ENCODE assay signal across 8 cellular contexts in genomic region chr21:46253610-46254124, GRCh38. TPM values are rescaled to one million over a fixed set of nuclear protein-coding genes. Genes with fewer than 3 reads are reported as not detected.
DNase-seq lines count a peak whose midpoint lies in the region; ATAC-seq, FAIRE-seq and TF ChIP-seq lines count a peak whose summit lies in the region.

No MANE protein-coding gene starts in this region.

- no peaks in the 10 kb centered on the region for H3K4me1 ChIP-seq in small intestine (ENCODE audit: control insufficient read depth in 2 of 2, insufficient read depth in 1 of 2, low read depth in 1 of 2, low read length in 1 of 2)
- no peaks in the 10 kb centered on the region for H3K4me1 ChIP-seq in ascending aorta

- no peak overlapping the region for H3K4me3 ChIP-seq in small intestine (ENCODE audit: low read depth in 1 of 2, low read length in 2 of 2)
- H3K4me3 ChIP-seq in ascending aorta = no peak overlapping the region

- no TSS peak for BruUV-seq in MCF 10A (replicated peaks; lab: Mats Ljungman, UMichigan)

- POLR2A ChIA-PET in MCF 10A (lab: Yijun Ruan, JAX) = interaction anchor here (1.2 to 2.3 kb wide), 2 partner anchors 22 to 26 kb away, joined by 3 to 7 read pairs; partner anchors contain the start of gene LSS

- peak overlapping the region; percentile 95 for H3K27ac Mint-ChIP-seq in activated T-helper 1 cell treated with anti-CD3 and anti-CD28 coated beads, Interleukin-12 subunit alpha, Interleukin-12 subunit beta, Interleukin-2, Interleukin-4 antibody, amounts not matched to agents 30 ng/mL and 10 ng/mL and 1 ng/mL, durations not matched to agents 14 hours and 24 hours and 36 hours
- H3K27ac Mint-ChIP-seq in MCF 10A (ENCODE audit: low read depth, unreplicated experiment) = no peak overlapping the region

- H3K36me3 ChIP-seq in small intestine (ENCODE audit: control insufficient read depth in 2 of 2, insufficient read depth in 2 of 2, low read length in 2 of 2) = peaks cover 23 to 36% of the 10 kb centered on the region in 2 donors
- peaks cover 71 to 92% of the 10 kb centered on the region in 2 donors for H3K36me3 ChIP-seq in ascending aorta

- H3K27me3 ChIP-seq in small intestine (ENCODE audit: control insufficient read depth in 2 of 2, insufficient read depth in 2 of 2, low read length in 2 of 2) (no peaks in the 10 kb centered on the region), ascending aorta (no peaks in the 10 kb centered on the region)

- intact Hi-C loops in activated T-helper 1 cell treated with anti-CD3 and anti-CD28 coated beads, Interleukin-12 subunit alpha, Interleukin-12 subunit beta, Interleukin-2, Interleukin-4 antibody, amounts not matched to agents 30 ng/mL and 10 ng/mL and 1 ng/mL, durations not matched to agents 14 hours and 24 hours and 36 hours (cut with micrococcal nuclease) = loop anchor here (1.0 to 2.0 kb wide), 4 partner anchors 25 to 206 kb away; partner anchors contain the start of genes LSS and YBEY
- intact Hi-C loops in ascending aorta (cut with DNase I) (no loop called here), MCF 10A (cut with micrococcal nuclease) (no loop called here)

- H3K27ac ChIP-seq in small intestine (ENCODE audit: low read depth in 1 of 2, low read length in 1 of 2) (no peak overlapping the region), ascending aorta (no peak overlapping the region)

- H3K9me3 Mint-ChIP-seq in activated T-helper 1 cell treated with anti-CD3 and anti-CD28 coated beads, Interleukin-12 subunit alpha, Interleukin-12 subunit beta, Interleukin-2, Interleukin-4 antibody, amounts not matched to agents 30 ng/mL and 10 ng/mL and 1 ng/mL, durations not matched to agents 14 hours and 24 hours and 36 hours = no peaks in the 10 kb centered on the region
- no peaks in the 10 kb centered on the region for H3K9me3 Mint-ChIP-seq in MCF 10A (ENCODE audit: unreplicated experiment)

- H3K9me3 ChIP-seq in small intestine (ENCODE audit: control insufficient read depth, low read depth) = no peaks in the 10 kb centered on the region
- no peaks in the 10 kb centered on the region for H3K9me3 ChIP-seq in ascending aorta

- FAIRE-seq in small intestine (lab: Jason Lieb, UNC) = no peak

- peaks cover 43% of the 10 kb centered on the region for H3K4me1 Mint-ChIP-seq in activated T-helper 1 cell treated with anti-CD3 and anti-CD28 coated beads, Interleukin-12 subunit alpha, Interleukin-12 subunit beta, Interleukin-2, Interleukin-4 antibody, amounts not matched to agents 30 ng/mL and 10 ng/mL and 1 ng/mL, durations not matched to agents 14 hours and 24 hours and 36 hours (ENCODE audit: low read depth)
- peaks cover 11% of the 10 kb centered on the region for H3K4me1 Mint-ChIP-seq in MCF 10A (ENCODE audit: insufficient read depth, unreplicated experiment)

- CTCF ChIA-PET in MCF 10A (lab: Yijun Ruan, JAX) = no interaction called here

- peak; percentile 62 for DNase-seq in activated T-helper 1 cell treated with anti-CD3 and anti-CD28 coated beads, Interleukin-12 subunit alpha, Interleukin-12 subunit beta, Interleukin-2, Interleukin-4 antibody, amounts not matched to agents 30 ng/mL and 10 ng/mL and 1 ng/mL, durations not matched to agents 14 hours and 24 hours and 36 hours (ENCODE audit: low spot score)
- DNase-seq in small intestine (peak; percentile 24), ascending aorta (ENCODE audit: low spot score in 2 of 2) (no peak), iPS-NIHi11 (ENCODE audit: low spot score) (no peak), NCI-H1417 treated with DMSO at 0.1 percent for 48 hours (lab: John Stamatoyannopoulos, UW) (no peak), MCF 10A (ENCODE audit: unreplicated experiment) (no peak)

- 63 to 81% (median 72%) methylated on average over 8 of the region's 8 CpGs for WGBS in small intestine, 3 donors

- peaks cover 56% of the 10 kb centered on the region for H3K36me3 Mint-ChIP-seq in activated T-helper 1 cell treated with anti-CD3 and anti-CD28 coated beads, Interleukin-12 subunit alpha, Interleukin-12 subunit beta, Interleukin-2, Interleukin-4 antibody, amounts not matched to agents 30 ng/mL and 10 ng/mL and 1 ng/mL, durations not matched to agents 14 hours and 24 hours and 36 hours (ENCODE audit: low read depth)
- peaks cover 100% of the 10 kb centered on the region for H3K36me3 Mint-ChIP-seq in MCF 10A (ENCODE audit: insufficient read depth, unreplicated experiment)

- peak; percentile 68 for ATAC-seq in GM18907 (IDR thresholded peaks at IDR 0.05; ENCODE audit: unreplicated experiment)
- peak; percentile 59 for ATAC-seq in HG03378 (IDR thresholded peaks at IDR 0.05; ENCODE audit: unreplicated experiment)

- H3K4me3 Mint-ChIP-seq in activated T-helper 1 cell treated with anti-CD3 and anti-CD28 coated beads, Interleukin-12 subunit alpha, Interleukin-12 subunit beta, Interleukin-2, Interleukin-4 antibody, amounts not matched to agents 30 ng/mL and 10 ng/mL and 1 ng/mL, durations not matched to agents 14 hours and 24 hours and 36 hours = peak overlapping the region; percentile 62
- no peak overlapping the region for H3K4me3 Mint-ChIP-seq in MCF 10A (ENCODE audit: unreplicated experiment)

- H3K27me3 Mint-ChIP-seq in activated T-helper 1 cell treated with anti-CD3 and anti-CD28 coated beads, Interleukin-12 subunit alpha, Interleukin-12 subunit beta, Interleukin-2, Interleukin-4 antibody, amounts not matched to agents 30 ng/mL and 10 ng/mL and 1 ng/mL, durations not matched to agents 14 hours and 24 hours and 36 hours (ENCODE audit: insufficient read depth) = no peaks in the 10 kb centered on the region
- H3K27me3 Mint-ChIP-seq in MCF 10A (ENCODE audit: insufficient read depth, unreplicated experiment) = no peaks in the 10 kb centered on the region

- TF ChIP-seq CTCF in ascending aorta (IDR thresholded peaks at IDR 0.05) (no peak), MCF 10A (IDR thresholded peaks at IDR 0.05; ENCODE audit: unreplicated experiment) (no peak)

RNA-seq across cellular contexts. Expression of gene LSS, which starts 25.1 kb away (rescaled TPM):
- total RNA-seq in activated T-helper 1 cell treated with anti-CD3 and anti-CD28 coated beads, Interleukin-12 subunit alpha, Interleukin-12 subunit beta, Interleukin-2, Interleukin-4 antibody, amounts not matched to agents 30 ng/mL and 10 ng/mL and 1 ng/mL, durations not matched to agents 14 hours and 24 hours and 36 hours = 15.8 and 17.0 TPM in 2 replicates
- polyA plus RNA-seq in small intestine = 10 to 100 TPM; 13.2 to 42.1 (median 23.9) TPM
- 49.4 TPM for total RNA-seq in ascending aorta
- total RNA-seq in MCF 10A (2022) = 45.5 and 47.5 TPM in 2 replicates

RNA-seq across cellular contexts. Expression of gene MCM3AP, which starts 31.7 kb away (rescaled TPM):
- total RNA-seq in activated T-helper 1 cell treated with anti-CD3 and anti-CD28 coated beads, Interleukin-12 subunit alpha, Interleukin-12 subunit beta, Interleukin-2, Interleukin-4 antibody, amounts not matched to agents 30 ng/mL and 10 ng/mL and 1 ng/mL, durations not matched to agents 14 hours and 24 hours and 36 hours = 131 and 137 TPM in 2 replicates
- 10 to 100 TPM; 38.3 to 42.7 (median 42.5) TPM for polyA plus RNA-seq in small intestine
- 121 TPM for total RNA-seq in ascending aorta
- 118 and 128 TPM in 2 replicates for total RNA-seq in MCF 10A (2022)

RNA-seq across cellular contexts. Expression of gene YBEY, which starts 32.5 kb away (rescaled TPM):
- 16.7 and 17.6 TPM in 2 replicates for total RNA-seq in activated T-helper 1 cell treated with anti-CD3 and anti-CD28 coated beads, Interleukin-12 subunit alpha, Interleukin-12 subunit beta, Interleukin-2, Interleukin-4 antibody, amounts not matched to agents 30 ng/mL and 10 ng/mL and 1 ng/mL, durations not matched to agents 14 hours and 24 hours and 36 hours
- polyA plus RNA-seq in small intestine = 10 to 100 TPM; 14.7 to 45.7 (median 24.6) TPM
- total RNA-seq in ascending aorta (0.53 TPM), MCF 10A (2022) (26.7 and 29.9 TPM in 2 replicates)

Comparison
In these comparisons a context has a peak if more than half of its experiments do, and no peak if none do; other contexts are left out.
1. DNase-seq: peak in activated T-helper 1 cell treated with anti-CD3 and anti-CD28 coated beads, Interleukin-12 subunit alpha, Interleukin-12 subunit beta, Interleukin-2, Interleukin-4 antibody, amounts not matched to agents 30 ng/mL and 10 ng/mL and 1 ng/mL, durations not matched to agents 14 hours and 24 hours and 36 hours (single experiment) and small intestine (single experiment); none in ascending aorta (0 of 2), iPS-NIHi11 (single experiment), NCI-H1417 treated with DMSO at 0.1 percent for 48 hours (single experiment) and MCF 10A (single experiment).
2. RNA of gene YBEY, which starts 32.5 kb away (total RNA-seq): 26.7 to 29.9 TPM in MCF 10A and 16.7 to 17.6 TPM in activated T-helper 1 cell treated with anti-CD3 and anti-CD28 coated beads, Interleukin-12 subunit alpha, Interleukin-12 subunit beta, Interleukin-2, Interleukin-4 antibody, amounts not matched to agents 30 ng/mL and 10 ng/mL and 1 ng/mL, durations not matched to agents 14 hours and 24 hours and 36 hours; 0.53 TPM in ascending aorta (single experiment); every median in the first group is over 10 times any median in the second.